Comparison of ENCODE assay signal across 27 cellular contexts in genomic region chr20:50395914-50396488, GRCh38.
DNase-seq lines count a peak whose midpoint lies in the region; ATAC-seq, FAIRE-seq and TF ChIP-seq lines count a peak whose summit lies in the region.
"Had no signal": no experiment of that assay in that cellular context is flagged by ENCODE, and none has a peak within 500 bp of the region (broad histone marks: within the 10 kb centered on the region; RNA-seq: fewer than 3 reads in every experiment).

No MANE protein-coding gene starts in this region.

- TF ChIP-seq EP300 in HepG2 (IDR thresholded peaks at IDR 0.05; ENCODE audit: low read depth in 2 of 2, low read length in 2 of 2) (no peak), HepG2 (CRISPR knock-in tag; IDR thresholded peaks at IDR 0.05; ENCODE audit: borderline replicate concordance) (no peak)

- in situ Hi-C loops in HepG2 (cut with HindIII; ENCODE audit: extremely low pct_ligation_motif_present, low pct_unique_long_range_greater_than_20kb) = no loop called here
- in situ Hi-C loops in gastrocnemius medialis (cut with MboI; ENCODE audit: low sequenced_read_pairs in 4 of 4) = loop anchor here in 1 of 4 donors (25.0 kb wide), 1 partner anchor 109 kb away; no protein-coding TSS in a partner anchor

- no peak for FAIRE-seq in HepG2 (lab: Jason Lieb, UNC)
- FAIRE-seq: GM12891, keratinocyte had no signal

- CTCF ChIA-PET in HepG2 (lab: Yijun Ruan, JAX; ENCODE audit: low intra/inter-chr PET ratio, low total read pairs) = no interaction called here
- CTCF ChIA-PET in CD4-positive, alpha-beta T cell (lab: Charles Lee) = no interaction called here

- POLR2A ChIA-PET in HepG2 (lab: Yijun Ruan, JAX) = interaction anchor here (1.0 kb wide), 1 partner anchor 8 kb away, joined by 3 read pairs; no protein-coding TSS in a partner anchor
- POLR2A ChIA-PET in CD4-positive, alpha-beta T cell (lab: Charles Lee) = no interaction called here

- H3K27me3 ChIP-seq in heart left ventricle (no peaks in the 10 kb centered on the region), HepG2 (ENCODE audit: control insufficient read depth in 1 of 2, insufficient read depth in 2 of 2, low read length in 2 of 2) (no peaks in the 10 kb centered on the region), gastrocnemius medialis (no peaks in the 10 kb centered on the region), upper lobe of right lung (no peaks in the 10 kb centered on the region)
- no peaks in the 10 kb centered on the region for H3K27me3 ChIP-seq in CD4-positive, alpha-beta T cell (ENCODE audit: control insufficient read depth, insufficient read depth, low read length)
- H3K27me3 ChIP-seq: BE2C had no signal

- H3K36me3 ChIP-seq in heart left ventricle (no peaks in the 10 kb centered on the region), HepG2 (replicated peaks in 1 of 2; ENCODE audit: control insufficient read depth in 1 of 2, insufficient read depth in 2 of 2, low read length in 2 of 2) (no peaks in the 10 kb centered on the region), gastrocnemius medialis (no peaks in the 10 kb centered on the region), upper lobe of right lung (no peaks in the 10 kb centered on the region)
- H3K36me3 ChIP-seq: BE2C had no signal

- H3K9ac ChIP-seq in HepG2 (ENCODE audit: insufficient read depth, low read depth, low read length) = no peak overlapping the region

- BruUV-seq in HepG2 (replicated peaks; lab: Mats Ljungman, UMichigan) = no TSS peak

- WGBS in heart left ventricle, 4 donors = 84 to 88% (median 87%) methylated on average over 14 of the region's 14 CpGs
- WGBS in HepG2 (ENCODE audit: low lambda C conversion rate) = 91% methylated on average over 14 of the region's 14 CpGs

- intact Hi-C loops in heart left ventricle (cut with DNase I) (loop anchor here in 8 of 10 donors (5.0 to 10.0 kb wide), 4 partner anchors 49 to 204 kb away; partner anchors contain the start of gene CEBPB (in 6 of the 8)), left cardiac atrium (cut with DNase I) (loop anchor here (5.0 to 10.0 kb wide), 3 partner anchors 59 to 204 kb away; partner anchors contain the start of gene CEBPB (in 1 of the 2)), HepG2 (cut with micrococcal nuclease; ENCODE audit: unreplicated experiment) (loop anchor here (5.0 kb wide), 1 partner anchor 204 kb away; the partner anchor contains the start of gene CEBPB), gastrocnemius medialis (cut with DNase I; ENCODE audit: low total_unique reads) (loop anchor here (1.0 to 5.0 kb wide), 6 partner anchors 17 to 206 kb away; partner anchors contain the start of gene CEBPB), upper lobe of right lung (cut with DNase I) (no loop called here)
- intact Hi-C loops in CD4-positive, alpha-beta T cell (cut with DNase I, micrococcal nuclease) = no loop called here

- H3K4me1 ChIP-seq in heart left ventricle (peaks cover 0 to 66% (median 36%) of the 10 kb centered on the region in 12 donors), HepG2 (ENCODE audit: insufficient read depth, low read length) (peaks cover 95% of the 10 kb centered on the region), gastrocnemius medialis (peaks cover 59 to 66% of the 10 kb centered on the region in 2 donors), upper lobe of right lung (peaks cover 52% of the 10 kb centered on the region)
- H3K4me1 ChIP-seq: BE2C had no signal

- DNase-seq in heart left ventricle = no peak
- no peak for DNase-seq in left cardiac atrium
- no peak for DNase-seq in HepG2 (ENCODE audit: low spot score)
- DNase-seq in gastrocnemius medialis = no peak
- no peak for DNase-seq in upper lobe of right lung
- no peak for DNase-seq in GM03348 (ENCODE audit: low spot score)
- no peak for DNase-seq in CD4-positive, alpha-beta T cell
- no peak for DNase-seq in GOT3 (lab: John Stamatoyannopoulos, UW)
- DNase-seq: activated naive CD4-positive, alpha-beta T cell; activated T-cell treated with anti-CD3 and anti-CD28 coated beads, Interleukin-2, amount 50 U/mL, for 1 hour; amniotic stem cell; BE2C; COR-L47; DND-41; effector CD4-positive, alpha-beta T cell; foreskin melanocyte; GM23248; mesendoderm; naive thymus-derived CD8-positive, alpha-beta T cell; NCI-H1048; NCI-H187 treated with DMSO at 0.1 percent for 48 hours; NCI-H748 treated with DMSO at 0.1 percent for 48 hours; SIG-M5; stimulated activated CD4-positive, alpha-beta T cell treated with anti-CD3 and anti-CD28 coated beads, Interleukin-1b, Interleukin-23, amount 100 ng/mL, for 48 hours had no signal

- no peak overlapping the region for H3K4me3 Mint-ChIP-seq in CD4-positive, alpha-beta T cell
- H3K4me3 Mint-ChIP-seq: naive thymus-derived CD8-positive, alpha-beta T cell had no signal

- H3K36me3 Mint-ChIP-seq in CD4-positive, alpha-beta T cell (ENCODE audit: low read depth) = no peaks in the 10 kb centered on the region
- H3K36me3 Mint-ChIP-seq: naive thymus-derived CD8-positive, alpha-beta T cell had no signal

- no peak overlapping the region for H3K4me3 ChIP-seq in heart left ventricle
- no peak overlapping the region for H3K4me3 ChIP-seq in HepG2 (replicated peaks in 1 of 3; ENCODE audit: insufficient read depth in 1 of 3, low read depth in 2 of 3, low read length in 3 of 3)
- H3K4me3 ChIP-seq in gastrocnemius medialis = no peak overlapping the region
- no peak overlapping the region for H3K4me3 ChIP-seq in upper lobe of right lung
- H3K4me3 ChIP-seq: GM23248 had no signal

- TF ChIP-seq POLR2A in heart left ventricle (IDR thresholded peaks at IDR 0.05) = no peak
- no peak for TF ChIP-seq POLR2A in HepG2 (IDR thresholded peaks at IDR 0.05; ENCODE audit: insufficient read depth in 1 of 2, low read depth in 2 of 2, low read length in 2 of 2)
- TF ChIP-seq POLR2A in gastrocnemius medialis (IDR thresholded peaks at IDR 0.05) = no peak

- no peaks in the 10 kb centered on the region for H3K9me3 Mint-ChIP-seq in CD4-positive, alpha-beta T cell
- H3K9me3 Mint-ChIP-seq: naive thymus-derived CD8-positive, alpha-beta T cell had no signal

- H2AFZ ChIP-seq in HepG2 (ENCODE audit: low read length) = no peak overlapping the region

- ATAC-seq in heart left ventricle = no peak
- ATAC-seq in left cardiac atrium = no peak
- ATAC-seq in HepG2 = no peak
- ATAC-seq in gastrocnemius medialis = no peak
- no peak for ATAC-seq in upper lobe of right lung
- no peak for ATAC-seq in CD4-positive, alpha-beta T cell (ENCODE audit: poor library complexity)
- ATAC-seq: activated CD4-positive, CD25-positive, alpha-beta regulatory T cell treated with anti-CD3 and anti-CD28 coated beads, Interleukin-2, amount 50 U/mL, for 24 hours; naive thymus-derived CD8-positive, alpha-beta T cell had no signal

- no peaks in the 10 kb centered on the region for H3K4me1 Mint-ChIP-seq in CD4-positive, alpha-beta T cell (ENCODE audit: low read depth)

- H3K9me3 ChIP-seq in heart left ventricle = no peaks in the 10 kb centered on the region
- no peaks in the 10 kb centered on the region for H3K9me3 ChIP-seq in HepG2 (ENCODE audit: low read length)
- no peaks in the 10 kb centered on the region for H3K9me3 ChIP-seq in gastrocnemius medialis
- no peaks in the 10 kb centered on the region for H3K9me3 ChIP-seq in upper lobe of right lung
- H3K9me3 ChIP-seq in CD4-positive, alpha-beta T cell (ENCODE audit: control insufficient read depth, low read length) = no peaks in the 10 kb centered on the region
- H3K9me3 ChIP-seq: BE2C had no signal

- H3K27me3 Mint-ChIP-seq in CD4-positive, alpha-beta T cell = no peaks in the 10 kb centered on the region

- no peaks in the 10 kb centered on the region for H4K20me1 ChIP-seq in HepG2 (ENCODE audit: insufficient read depth, low read length)

- TF ChIP-seq CTCF in heart left ventricle (IDR thresholded peaks at IDR 0.05) (no peak), HepG2 (CRISPR knock-in tag; IDR thresholded peaks at IDR 0.05) (no peak), gastrocnemius medialis (IDR thresholded peaks at IDR 0.05 in 4 of 5, conservative IDR thresholded peaks at IDR 0.05 in 1 of 5) (no peak), upper lobe of right lung (IDR thresholded peaks at IDR 0.05) (no peak)
- TF ChIP-seq CTCF in CD4-positive, alpha-beta T cell (IDR thresholded peaks at IDR 0.05) = no peak

- H3K4me2 ChIP-seq in HepG2 (ENCODE audit: low read depth, low read length) = no peak overlapping the region

- no peak overlapping the region for H3K27ac Mint-ChIP-seq in CD4-positive, alpha-beta T cell

- no peaks in the 10 kb centered on the region for H3K79me2 ChIP-seq in HepG2 (ENCODE audit: insufficient read depth, low read length)

- TF ChIP-seq RAD21 in HepG2 (CRISPR knock-in tag; IDR thresholded peaks at IDR 0.05) = no peak

- H3K27ac ChIP-seq in heart left ventricle (peak overlapping the region; percentile 62 to 95 (median 81)), HepG2 (ENCODE audit: extremely low read length, insufficient read depth, low read length) (no peak overlapping the region), gastrocnemius medialis (peak overlapping the region; percentile 93 to 100 (median 96)), upper lobe of right lung (peak overlapping the region; percentile 73)
- H3K27ac ChIP-seq in CD4-positive, alpha-beta T cell (ENCODE audit: low read depth, low read length) = no peak overlapping the region
- H3K27ac ChIP-seq: GM23248 had no signal

TF ChIP-seq in HepG2, 621 proteins besides CTCF, POLR2A, EP300 and RAD21 (continues in another document):
- TF ChIP-seq ZFY (CRISPR knock-in tag; IDR thresholded peaks at IDR 0.05) (peak; percentile 5; the same call in 1 of the 2 replicates), IRX3 (CRISPR knock-in tag; IDR thresholded peaks at IDR 0.05; ENCODE audit: borderline replicate concordance, low read depth) (no peak), ZNF317 (CRISPR knock-in tag; IDR thresholded peaks at IDR 0.05) (peak; percentile 59; the same call in 1 of the 2 replicates), ZBTB38 (CRISPR knock-in tag; IDR thresholded peaks at IDR 0.05) (peak; percentile 99), PRPF4 (IDR thresholded peaks at IDR 0.05; ENCODE audit: low read depth, low read length, poor library complexity, severe bottlenecking) (peak; percentile 67), ZNF740 (CRISPR knock-in tag; IDR thresholded peaks at IDR 0.05) (peak; percentile 64; the same call in 1 of the 2 replicates), ZBTB37 (CRISPR knock-in tag; IDR thresholded peaks at IDR 0.05) (no peak)

Comparison
In these comparisons a context has a peak if more than half of its experiments do, and no peak if none do; other contexts are left out.
1. H3K27ac ChIP-seq: peak in heart left ventricle (12 of 12), gastrocnemius medialis (4 of 4) and upper lobe of right lung (single experiment); none in HepG2 (single experiment) and CD4-positive, alpha-beta T cell (single experiment).
2. intact Hi-C loops: an anchor here in heart left ventricle (5.0 to 10.0 kb wide), left cardiac atrium (5.0 to 10.0 kb wide), HepG2 (5.0 kb wide) and gastrocnemius medialis (1.0 to 5.0 kb wide); none called in upper lobe of right lung and CD4-positive, alpha-beta T cell.